18 cellular contexts compared by ENCODE assay signal in the genomic region with DNA sequence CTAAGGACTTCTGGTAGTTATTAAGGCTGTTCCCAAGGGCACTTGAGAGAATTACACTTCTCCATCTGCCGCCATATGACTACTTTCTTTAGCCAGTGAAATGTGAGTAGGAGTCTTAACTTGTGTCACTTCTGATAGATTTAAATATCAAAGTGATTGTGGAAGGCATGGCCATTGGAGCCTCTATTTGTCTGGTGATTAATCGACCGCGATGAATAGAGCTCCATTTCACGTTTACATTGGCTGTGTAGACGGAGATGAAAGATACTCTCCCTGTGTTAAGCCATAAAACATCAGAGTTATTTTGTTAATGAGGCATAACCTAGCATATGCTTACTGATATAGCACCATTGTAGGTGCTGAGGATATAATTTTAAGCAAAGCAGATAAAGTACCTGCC.
"Had no signal": no experiment of that assay in that cellular context is flagged by ENCODE, and none has a peak within 500 bp of the region (broad histone marks: within the 10 kb centered on the region; RNA-seq: fewer than 3 reads in every experiment).

No MANE protein-coding gene starts in this region.

- DNase-seq: activated CD4-positive, alpha-beta T cell treated with anti-CD3 and anti-CD28 coated beads for 1 hour; activated CD4-positive, alpha-beta T cell treated with anti-CD3 and anti-CD28 coated beads, Interleukin-2, amount 50 U/mL, for 4 hours; activated gamma-delta T cell treated with Interleukin-2 at 50 U/mL for 16 hours; activated T-cell treated with anti-CD3 and anti-CD28 coated beads for 4 hours; adrenal gland; erythroblast; foreskin melanocyte; hypothalamus; islet precursor cell; left colon; lower lobe of right lung; naive thymus-derived CD8-positive, alpha-beta T cell; psoas muscle; right cardiac atrium; stimulated activated naive CD8-positive, alpha-beta T cell treated with anti-CD3 and anti-CD28 coated beads, Interleukin-15, amount 100 ng/mL, for 72 hours; testis; upper lobe of left lung; WERI-Rb-1 had no signal
